ENCODE assay signal across 8 cellular contexts in genomic region chr9:11402621-11403020, GRCh38.
"Had no signal": no experiment of that assay in that cellular context is flagged by ENCODE, and none has a peak within 500 bp of the region (broad histone marks: within the 10 kb centered on the region; RNA-seq: fewer than 3 reads in every experiment).

No MANE protein-coding gene starts in this region.

- H2AFZ ChIP-seq: GM23248 had no signal

- FAIRE-seq: H54, HTR-8/SVneo had no signal

- H3K9ac ChIP-seq: GM23248, KMS-11 had no signal

- H3K4me2 ChIP-seq: KMS-11 had no signal

- DNase-seq: GM23248, GOT3, H9, IMR-90, KBM-7 had no signal

- H3K4me3 ChIP-seq: GM23248 had no signal

- H3K27ac ChIP-seq: GM23248, KMS-11 had no signal
